8 cellular contexts compared by ENCODE assay signal in genomic region chr12:130775953-130776856, GRCh38.
DNase-seq lines count a peak whose midpoint lies in the region; ATAC-seq and TF ChIP-seq lines count a peak whose summit lies in the region.

No MANE protein-coding gene starts in this region.

- no peaks in the 10 kb centered on the region for H3K79me2 ChIP-seq in DOHH2 (ENCODE audit: control insufficient read depth, low read length)

- DNase-seq in HS-27A (ENCODE audit: low read depth) = peak; percentile 43
- DNase-seq in activated CD4-positive, alpha-beta T cell treated with anti-CD3 and anti-CD28 coated beads, Interleukin-2, amount 50 U/mL, for 1 hour = peak; percentile 39
- DNase-seq in dedifferentiated amniotic fluid mesenchymal stem cell (ENCODE audit: extremely low spot score) = peak; percentile 91
- peak; percentile 66 for DNase-seq in stimulated activated CD4-positive, alpha-beta T cell treated with anti-CD3 and anti-CD28 coated beads, Interleukin-2, amount 100 ng/mL, for 4 hours (ENCODE audit: low read depth)
- DNase-seq in NCI-H128 (lab: John Stamatoyannopoulos, UW; ENCODE audit: unreplicated experiment) = no peak

- no peaks in the 10 kb centered on the region for H3K9me3 ChIP-seq in DOHH2 (ENCODE audit: control insufficient read depth, insufficient read depth, low read length)
- no peaks in the 10 kb centered on the region for H3K9me3 ChIP-seq in liver (ENCODE audit: control insufficient read depth in 4 of 4, low read length in 3 of 4)

- H3K4me1 ChIP-seq in DOHH2 (ENCODE audit: control insufficient read depth, low read length) = peaks cover 21% of the 10 kb centered on the region
- peaks cover 0 to 13% (median 6%) of the 10 kb centered on the region in 4 donors for H3K4me1 ChIP-seq in liver (ENCODE audit: control insufficient read depth in 4 of 4, insufficient read depth in 4 of 4, low read length in 3 of 4)

- no peaks in the 10 kb centered on the region for H3F3A ChIP-seq in DOHH2 (ENCODE audit: control insufficient read depth, insufficient read depth)

- H3K9me2 ChIP-seq in DOHH2 (replicated peaks; ENCODE audit: control insufficient read depth, low read length) = no peaks in the 10 kb centered on the region

- no peak overlapping the region for H3K9ac ChIP-seq in liver (ENCODE audit: low read depth in 1 of 2, low read length in 2 of 2)

- no peak for TF ChIP-seq RAD21 in liver (IDR thresholded peaks at IDR 0.05)

- WGBS in liver = 12% methylated on average over 41 of the region's 41 CpGs

- peak overlapping the region; percentile 45 for H3K4me2 ChIP-seq in DOHH2 (ENCODE audit: low read length)

- no peak for TF ChIP-seq CTCF in DOHH2 (IDR thresholded peaks at IDR 0.05; ENCODE audit: low read depth, low read length, poor library complexity, severe bottlenecking)
- no peak for TF ChIP-seq CTCF in liver (IDR thresholded peaks at IDR 0.05; ENCODE audit: low read depth, low read length, missing input control)

- H3K4me3 ChIP-seq in DOHH2 (ENCODE audit: low read length) = peak overlapping the region; percentile 32
- no peak overlapping the region for H3K4me3 ChIP-seq in liver (ENCODE audit: low read depth in 1 of 3, low read length in 3 of 3)

- H3K27ac ChIP-seq in DOHH2 (ENCODE audit: low read depth, low read length) (no peak overlapping the region), liver (ENCODE audit: low read depth in 1 of 2, low read length in 2 of 2) (no peak overlapping the region)

- H4K20me1 ChIP-seq in DOHH2 (ENCODE audit: control insufficient read depth, insufficient read depth, low read depth, low read length) = no peaks in the 10 kb centered on the region

- no peak for ATAC-seq in HG02970 (IDR thresholded peaks at IDR 0.05; ENCODE audit: low FRiP score, unreplicated experiment)

- H3K36me3 ChIP-seq in DOHH2 (ENCODE audit: control insufficient read depth, low read length) (no peaks in the 10 kb centered on the region), liver (ENCODE audit: control insufficient read depth in 4 of 4, insufficient read depth in 3 of 4, low read depth in 1 of 4, low read length in 3 of 4) (no peaks in the 10 kb centered on the region)

- peaks cover 19% of the 10 kb centered on the region for H3K27me3 ChIP-seq in DOHH2 (ENCODE audit: control insufficient read depth, low read length)
- H3K27me3 ChIP-seq in liver (ENCODE audit: control insufficient read depth in 4 of 4, insufficient read depth in 4 of 4, low read length in 3 of 4) = peaks cover 0 to 2% (median 0%) of the 10 kb centered on the region in 4 donors

TF ChIP-seq in liver, 16 proteins besides CTCF, POLR2A, EP300 and RAD21:
- TF ChIP-seq FOXA1 (IDR thresholded peaks at IDR 0.05) (no peak), TAF1 (conservative IDR thresholded peaks at IDR 0.05) (no peak), FOXA2 (IDR thresholded peaks at IDR 0.05) (no peak), MAX (IDR thresholded peaks at IDR 0.05) (no peak), REST (IDR thresholded peaks at IDR 0.05) (peak; percentile 98), RXRA (IDR thresholded peaks at IDR 0.05) (peak in 1 of 2 donors; percentile 28), SP1 (IDR thresholded peaks at IDR 0.05) (peak; percentile 46), HNF4A (conservative IDR thresholded peaks at IDR 0.05) (peak; percentile 50 to 63), JUND (IDR thresholded peaks at IDR 0.05) (no peak), GABPA (IDR thresholded peaks at IDR 0.05 in 1 of 2, conservative IDR thresholded peaks at IDR 0.05 in 1 of 2) (no peak), EGR1 (IDR thresholded peaks at IDR 0.05; ENCODE audit: low read depth in 2 of 2) (no peak), NR2F2 (IDR thresholded peaks at IDR 0.05) (no peak), HNF4G (IDR thresholded peaks at IDR 0.05) (no peak), ATF3 (IDR thresholded peaks at IDR 0.05) (no peak), YY1 (IDR thresholded peaks at IDR 0.05) (no peak), ZBTB33 (IDR thresholded peaks at IDR 0.05) (no peak)
